Comparison of ENCODE assay signal across 35 cellular contexts in the genomic region with DNA sequence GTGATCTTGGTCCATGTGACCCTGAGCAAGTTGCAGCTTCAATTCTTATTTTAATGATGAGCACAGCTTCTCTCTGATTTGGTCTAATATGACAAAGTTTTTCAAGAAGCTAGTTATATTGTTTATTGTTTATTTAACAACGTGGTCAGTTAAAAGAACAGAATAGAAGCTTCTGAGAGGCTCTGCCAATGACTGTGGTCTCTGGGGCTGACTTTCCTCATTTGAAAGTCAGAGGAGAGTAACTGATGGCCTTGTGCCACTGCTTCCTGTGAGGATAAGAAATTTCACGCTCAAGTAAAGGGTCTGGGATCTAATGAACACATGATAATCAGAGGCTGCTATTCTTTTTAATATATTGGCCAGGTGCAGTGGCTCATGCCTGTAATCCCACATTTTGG. TPM values are rescaled to one million over a fixed set of nuclear protein-coding genes. Genes with fewer than 3 reads are reported as not detected.
"Had no signal": no experiment of that assay in that cellular context is flagged by ENCODE, and none has a peak within 500 bp of the region (broad histone marks: within the 10 kb centered on the region; RNA-seq: fewer than 3 reads in every experiment).

No MANE protein-coding gene starts in this region.

- H3K4me1 ChIP-seq: adrenal gland, body of pancreas, breast epithelium had no signal

- FAIRE-seq: astrocyte, TTC549 had no signal

- H3K4me3 ChIP-seq: adrenal gland, body of pancreas, breast epithelium had no signal

- ATAC-seq: activated CD8-positive, alpha-beta T cell treated with anti-CD3 and anti-CD28 coated beads for 36 hours; activated naive CD4-positive, alpha-beta T cell treated with anti-CD3 and anti-CD28 coated beads, Interleukin-2, amount 50 U/mL, for 72 hours; activated T-cell treated with anti-CD3 and anti-CD28 coated beads, Interleukin-2, amount 50 U/mL, for 4 hours; activated T-cell treated with anti-CD3 and anti-CD28 coated beads, Interleukin-2, amount 50 U/mL, for 72 hours; activated T-helper 17 cell treated with anti-CD3 and anti-CD28 coated beads, Interleukin-2, amount 50 U/mL, for 72 hours; body of pancreas had no signal

- H3K27me3 ChIP-seq: adrenal gland, body of pancreas, brain microvascular endothelial cell, breast epithelium had no signal

- H3K9me3 ChIP-seq: adrenal gland, body of pancreas, breast epithelium had no signal

- H3K36me3 ChIP-seq: adrenal gland, brain microvascular endothelial cell, breast epithelium had no signal

- DNase-seq: activated B cell treated with CpG ODN at 0.5 μM for 24 hours; activated CD4-positive, alpha-beta memory T cell treated with anti-CD3 and anti-CD28 coated beads for 36 hours; activated CD4-positive, alpha-beta T cell treated with anti-CD3 and anti-CD28 coated beads for 4 hours; activated CD4-positive, alpha-beta T cell treated with anti-CD3 and anti-CD28 coated beads, Interleukin-2, amount 10 ng/mL, durations not matched to agents 24 days and 14 days; activated CD4-positive, alpha-beta T cell treated with anti-CD3 and anti-CD28 coated beads, Interleukin-2, amount 50 U/mL, for 1 hour; activated CD4-positive, alpha-beta T cell treated with anti-CD3 and anti-CD28 coated beads, Interleukin-2, amount 50 U/mL, for 4 hours; activated CD4-positive, CD25-positive, alpha-beta regulatory T cell treated with anti-CD3 and anti-CD28 coated beads, Interleukin-2, amount 50 U/mL, for 72 hours; activated CD8-positive, alpha-beta memory T cell treated with anti-CD3 and anti-CD28 coated beads, Interleukin-2, amount 50 U/mL, for 4 hours; activated CD8-positive, alpha-beta T cell treated with anti-CD3 and anti-CD28 coated beads for 36 hours; activated effector memory CD4-positive, alpha-beta T cell treated with anti-CD3 and anti-CD28 coated beads, Interleukin-2, amount 50 U/mL, for 16 hours; activated gamma-delta T cell treated with Interleukin-2 at 50 U/mL for 16 hours; activated naive CD4-positive, alpha-beta T cell; activated naive CD4-positive, alpha-beta T cell treated with anti-CD3 and anti-CD28 coated beads for 36 hours; activated naive CD4-positive, alpha-beta T cell treated with anti-CD3 and anti-CD28 coated beads, Interleukin-2, amount 50 U/mL, for 16 hours; activated naive CD8-positive, alpha-beta T cell treated with anti-CD3 and anti-CD28 coated beads for 36 hours; activated T-cell treated with anti-CD3 and anti-CD28 coated beads for 4 hours; activated T-cell treated with anti-CD3 and anti-CD28 coated beads, Interleukin-2, amount 50 U/mL, for 1 hour; activated T-cell treated with anti-CD3 and anti-CD28 coated beads, Interleukin-2, amount 50 U/mL, for 4 hours; activated T-cell treated with anti-CD3 and anti-CD28 coated beads, Interleukin-2, amount 50 U/mL, for 72 hours; adrenal gland; amniotic stem cell; aorta; body of pancreas; brain microvascular endothelial cell; central memory CD4-positive, alpha-beta T cell; T-helper 1 cell; T-helper 2 cell; T-helper 9 cell had no signal

- H3K27ac ChIP-seq: adrenal gland, body of pancreas, brain microvascular endothelial cell, breast epithelium, VCaP had no signal

RNA-seq across cellular contexts. Expression of a gene that starts 7.3 kb away (rescaled TPM):
- total RNA-seq: activated CD4-positive, alpha-beta memory T cell treated with anti-CD3 and anti-CD28 coated beads for 36 hours; activated CD8-positive, alpha-beta T cell treated with anti-CD3 and anti-CD28 coated beads for 36 hours; body of pancreas; cardiac septum had no signal
